In genomic region chr16:26129997-26130396, GRCh38 we compare ENCODE assay signal across 17 cellular contexts.
"Had no signal": no experiment of that assay in that cellular context is flagged by ENCODE, and none has a peak within 500 bp of the region (broad histone marks: within the 10 kb centered on the region; RNA-seq: fewer than 3 reads in every experiment).

No MANE protein-coding gene starts in this region.

- H3K27ac ChIP-seq: gastrocnemius medialis, neutrophil, psoas muscle, skin epidermis, spleen, suprapubic skin, transverse colon had no signal

- H3K9me3 ChIP-seq: gastrocnemius medialis, mucosa of descending colon, neutrophil, psoas muscle, spleen, suprapubic skin, transverse colon had no signal

- H3K36me3 ChIP-seq: gastrocnemius medialis, neutrophil, spleen, suprapubic skin, transverse colon had no signal

- H3K27me3 ChIP-seq: gastrocnemius medialis, neutrophil, spleen, suprapubic skin, transverse colon had no signal

- DNase-seq: cerebellar nuclear complex; cortex of kidney; effector CD4-positive, alpha-beta T cell; gastrocnemius medialis; head of caudate nucleus; kidney; mucosa of descending colon; naive B cell; psoas muscle; right cardiac atrium; spleen; stimulated activated CD4-positive, alpha-beta T cell treated with anti-CD3 and anti-CD28 coated beads, Interleukin-4, amount 100 ng/mL, for 4 hours; transverse colon had no signal

- H3K4me1 ChIP-seq: gastrocnemius medialis, psoas muscle, spleen, suprapubic skin, transverse colon had no signal

- H3K4me3 ChIP-seq: gastrocnemius medialis, lung, mucosa of descending colon, psoas muscle, skin epidermis, spleen, suprapubic skin, transverse colon had no signal
